Comparison of ENCODE assay signal across 8 cellular contexts in the genomic region with DNA sequence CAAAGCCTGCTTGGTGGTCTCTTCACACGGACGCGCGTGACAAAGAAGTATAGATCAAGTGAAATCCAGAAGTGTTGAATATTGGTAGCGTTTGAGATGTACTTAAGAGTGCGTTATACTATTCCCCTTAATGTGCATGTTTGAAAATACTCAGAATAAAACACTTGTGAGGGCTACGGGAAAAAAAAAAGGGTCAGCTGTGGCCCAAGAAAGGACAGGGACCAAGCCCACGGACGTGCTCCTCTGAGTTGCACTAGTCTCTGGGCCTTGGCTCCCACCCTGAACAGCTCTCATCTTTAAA. TPM values are rescaled to one million over a fixed set of nuclear protein-coding genes. Genes with fewer than 3 reads are reported as not detected.
A peak's percentile ranks its signal among the peaks of the same experiment; 100 is the strongest.
DNase-seq lines count a peak whose midpoint lies in the region; ATAC-seq and TF ChIP-seq lines count a peak whose summit lies in the region.

No MANE protein-coding gene starts in this region.

- H3K4me3 ChIP-seq in left lung (peak overlapping the region; percentile 92 to 95), thoracic aorta (peak overlapping the region; percentile 92)

- H3K36me3 Mint-ChIP-seq in activated CD4-positive, alpha-beta T cell treated with anti-CD3 and anti-CD28 coated beads for 36 hours (ENCODE audit: low read depth), result peaks cover 32% of the 10 kb centered on the region
- H3K36me3 Mint-ChIP-seq in activated naive CD8-positive, alpha-beta T cell treated with anti-CD3 and anti-CD28 coated beads, Interleukin-2, amount 50 U/mL, for 24 hours (ENCODE audit: low read depth), result peaks cover 16% of the 10 kb centered on the region

- POLR2A ChIA-PET in activated CD4-positive, alpha-beta T cell treated with anti-CD3 and anti-CD28 coated beads for 36 hours (lab: Charles Lee), result interaction anchor here (0.7 to 0.8 kb wide), 2 partner anchors 16 to 293 kb away, joined by 3 read pairs; a partner anchor contains a TSS

- H3K27me3 ChIP-seq in left lung (no peaks in the 10 kb centered on the region), thoracic aorta (replicated peaks; ENCODE audit: insufficient read depth) (no peaks in the 10 kb centered on the region)

- no peaks in the 10 kb centered on the region for H3K27me3 Mint-ChIP-seq in activated CD4-positive, alpha-beta T cell treated with anti-CD3 and anti-CD28 coated beads for 36 hours
- H3K27me3 Mint-ChIP-seq in activated naive CD8-positive, alpha-beta T cell treated with anti-CD3 and anti-CD28 coated beads, Interleukin-2, amount 50 U/mL, for 24 hours, result peaks cover 3% of the 10 kb centered on the region

- H3K9me3 ChIP-seq in left lung (no peaks in the 10 kb centered on the region), thoracic aorta (no peaks in the 10 kb centered on the region)

- intact Hi-C loops in activated CD4-positive, alpha-beta T cell treated with anti-CD3 and anti-CD28 coated beads for 36 hours (cut with DNase I, micrococcal nuclease), result loop anchor here (1.0 to 5.0 kb wide), 11 partner anchors 15 to 487 kb away; a partner anchor contains a TSS
- intact Hi-C loops in left lung (cut with DNase I), result no loop called here

- peaks cover 12% of the 10 kb centered on the region for H3K4me1 Mint-ChIP-seq in activated CD4-positive, alpha-beta T cell treated with anti-CD3 and anti-CD28 coated beads for 36 hours
- peaks cover 23% of the 10 kb centered on the region for H3K4me1 Mint-ChIP-seq in activated naive CD8-positive, alpha-beta T cell treated with anti-CD3 and anti-CD28 coated beads, Interleukin-2, amount 50 U/mL, for 24 hours

- peak; percentile 24 for ATAC-seq in activated CD4-positive, alpha-beta T cell treated with anti-CD3 and anti-CD28 coated beads for 36 hours
- ATAC-seq in activated naive CD8-positive, alpha-beta T cell treated with anti-CD3 and anti-CD28 coated beads, Interleukin-2, amount 50 U/mL, for 24 hours, result no peak
- ATAC-seq in left lung (no peak), thoracic aorta (ENCODE audit: insufficient number of reproducible peaks, low FRiP score, low read depth) (no peak)

- CTCF ChIA-PET in activated CD4-positive, alpha-beta T cell treated with anti-CD3 and anti-CD28 coated beads for 36 hours (lab: Charles Lee), result no interaction called here

- no peak for DNase-seq in activated CD4-positive, alpha-beta T cell treated with anti-CD3 and anti-CD28 coated beads for 36 hours
- no peak for DNase-seq in activated CD4-positive, alpha-beta T cell treated with anti-CD3 and anti-CD28 coated beads, Interleukin-2, amount 50 U/mL, for 4 hours
- DNase-seq in activated naive CD8-positive, alpha-beta T cell treated with anti-CD3 and anti-CD28 coated beads, Interleukin-2, amount 50 U/mL, for 24 hours, result no peak
- DNase-seq in left lung, result no peak
- DNase-seq in thoracic aorta (ENCODE audit: low spot score), result no peak
- DNase-seq in NOMO-1 treated with dmso at 0.1 percent for 144 hours (lab: John Stamatoyannopoulos, UW; ENCODE audit: unreplicated experiment), result no peak
- no peak for DNase-seq in T1000 (lab: John Stamatoyannopoulos, UW)
- DNase-seq in NCI-H2171 treated with DMSO at 0.1 percent for 48 hours (lab: John Stamatoyannopoulos, UW), result no peak

- TF ChIP-seq CTCF in left lung (IDR thresholded peaks at IDR 0.05) (no peak), thoracic aorta (IDR thresholded peaks at IDR 0.05) (no peak)

- H3K4me3 Mint-ChIP-seq in activated CD4-positive, alpha-beta T cell treated with anti-CD3 and anti-CD28 coated beads for 36 hours, result peak overlapping the region; percentile 98
- peak overlapping the region; percentile 97 for H3K4me3 Mint-ChIP-seq in activated naive CD8-positive, alpha-beta T cell treated with anti-CD3 and anti-CD28 coated beads, Interleukin-2, amount 50 U/mL, for 24 hours

- H3K9me3 Mint-ChIP-seq in activated CD4-positive, alpha-beta T cell treated with anti-CD3 and anti-CD28 coated beads for 36 hours (ENCODE audit: low read depth), result no peaks in the 10 kb centered on the region
- H3K9me3 Mint-ChIP-seq in activated naive CD8-positive, alpha-beta T cell treated with anti-CD3 and anti-CD28 coated beads, Interleukin-2, amount 50 U/mL, for 24 hours, result no peaks in the 10 kb centered on the region

- H3K27ac Mint-ChIP-seq in activated CD4-positive, alpha-beta T cell treated with anti-CD3 and anti-CD28 coated beads for 36 hours, result peak overlapping the region; percentile 98
- H3K27ac Mint-ChIP-seq in activated naive CD8-positive, alpha-beta T cell treated with anti-CD3 and anti-CD28 coated beads, Interleukin-2, amount 50 U/mL, for 24 hours, result peak overlapping the region; percentile 99

- peaks cover 4 to 29% of the 10 kb centered on the region in 2 donors for H3K4me1 ChIP-seq in left lung
- peaks cover 11 to 17% of the 10 kb centered on the region in 2 donors for H3K4me1 ChIP-seq in thoracic aorta (ENCODE audit: control insufficient read depth in 1 of 2, low read depth in 2 of 2)

- H3K27ac ChIP-seq in left lung, result peak overlapping the region; percentile 90 to 95
- H3K27ac ChIP-seq in thoracic aorta, result peak overlapping the region; percentile 78 to 91

- H3K36me3 ChIP-seq in left lung, result peaks cover 0 to 31% of the 10 kb centered on the region in 2 donors
- peaks cover 17% of the 10 kb centered on the region for H3K36me3 ChIP-seq in thoracic aorta

RNA-seq across cellular contexts. Expression of a gene that starts 0.6 kb away (rescaled TPM):
- total RNA-seq in activated CD4-positive, alpha-beta T cell treated with anti-CD3 and anti-CD28 coated beads for 36 hours, result 10 to 100 TPM; 87.5 to 94.4 TPM
- 10 to 100 TPM; 57.8 to 64.1 TPM for total RNA-seq in left lung
- total RNA-seq in thoracic aorta, result 10 to 100 TPM; 47.2 to 53.8 TPM

RNA-seq across cellular contexts. Expression of a gene that starts 13.3 kb away (rescaled TPM):
- 1 to 10 TPM in 1 of 2 experiments, under 1 TPM in 1; 0.37 to 1.1 TPM for total RNA-seq in activated CD4-positive, alpha-beta T cell treated with anti-CD3 and anti-CD28 coated beads for 36 hours
- total RNA-seq in left lung, result 1 to 10 TPM in 1 of 2 donors, under 1 TPM in 1; 0.79 to 1.0 TPM
- total RNA-seq in thoracic aorta, result not detected

RNA-seq across cellular contexts. Expression of a gene that starts 15.7 kb away (rescaled TPM):
- total RNA-seq in activated CD4-positive, alpha-beta T cell treated with anti-CD3 and anti-CD28 coated beads for 36 hours, result 10 to 100 TPM; 39.7 to 41.0 TPM
- total RNA-seq in left lung (10 to 100 TPM; 12.1 to 12.7 TPM), thoracic aorta (10 to 100 TPM in 1 of 2 donors, 1 to 10 TPM in 1; 8.4 to 13.9 TPM)

RNA-seq across cellular contexts. Expression of a gene that starts 19.9 kb away (rescaled TPM):
- total RNA-seq in activated CD4-positive, alpha-beta T cell treated with anti-CD3 and anti-CD28 coated beads for 36 hours, result 100 to 1,000 TPM; 385 to 437 TPM
- total RNA-seq in left lung (100 to 1,000 TPM; 291 to 295 TPM), thoracic aorta (100 to 1,000 TPM; 258 to 386 TPM)

RNA-seq across cellular contexts. Expression of a gene that starts 38.1 kb away (rescaled TPM):
- 1 to 10 TPM; 1.2 to 1.8 TPM for total RNA-seq in activated CD4-positive, alpha-beta T cell treated with anti-CD3 and anti-CD28 coated beads for 36 hours
- total RNA-seq in left lung, result not detected
- not detected for total RNA-seq in thoracic aorta

Comparison
In these comparisons a context has a peak if more than half of its experiments do, and no peak if none do; other contexts are left out.
1. intact Hi-C loops: an anchor here in activated CD4-positive, alpha-beta T cell treated with anti-CD3 and anti-CD28 coated beads for 36 hours (1.0 to 5.0 kb wide); none called in left lung.